ENCODE assay signal across 26 cellular contexts in the genomic region with DNA sequence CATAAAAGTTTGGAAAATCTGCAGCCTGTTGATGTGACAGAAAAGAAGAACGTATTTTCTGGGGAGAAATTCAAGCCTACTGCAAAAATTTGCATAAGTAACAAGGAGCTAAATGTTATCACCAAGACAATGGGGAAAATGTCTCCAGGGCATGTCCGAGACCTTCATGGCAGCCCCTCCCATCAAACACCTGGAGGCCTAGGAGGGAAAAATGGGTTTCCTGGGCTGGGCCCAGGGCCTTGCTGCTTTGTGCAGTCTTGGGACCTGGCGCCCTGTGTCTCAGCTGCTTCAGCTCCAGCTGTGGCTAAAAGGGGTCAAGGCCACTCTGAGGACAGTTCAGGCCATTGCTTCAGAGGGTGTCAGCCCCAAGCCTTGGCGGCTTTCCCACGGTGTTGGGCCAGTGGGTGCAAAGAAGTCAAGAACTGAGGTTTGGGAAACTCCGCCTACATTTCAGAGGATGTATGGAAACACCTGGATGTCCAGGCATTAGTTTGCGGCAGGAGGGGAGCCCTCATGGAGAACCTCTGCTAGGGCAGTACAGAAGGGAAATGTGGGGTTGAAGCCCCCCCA. TPM values are rescaled to one million over a fixed set of nuclear protein-coding genes. Genes with fewer than 3 reads are reported as not detected.
DNase-seq lines count a peak whose midpoint lies in the region; ATAC-seq, FAIRE-seq and TF ChIP-seq lines count a peak whose summit lies in the region.
"Had no signal": no experiment of that assay in that cellular context is flagged by ENCODE, and none has a peak within 500 bp of the region (broad histone marks: within the 10 kb centered on the region; RNA-seq: fewer than 3 reads in every experiment).

No MANE protein-coding gene starts in this region.

- H3K4me3 Mint-ChIP-seq in H9: no peak overlapping the region
- H3K4me3 Mint-ChIP-seq: CD4-positive, alpha-beta T cell; GM23338 had no signal

- H2BK5ac ChIP-seq in H9 (ENCODE audit: insufficient read length, low read length): no peak overlapping the region
- no peak overlapping the region for H2BK5ac ChIP-seq in mesendoderm (ENCODE audit: low read length)

- no peaks in the 10 kb centered on the region; the same call in 1 of the 2 replicates for H3K79me2 ChIP-seq in H9 (ENCODE audit: insufficient read depth, low read length)
- H3K79me2 ChIP-seq in K562 (ENCODE audit: control insufficient read depth, insufficient read depth, low read length): peaks cover 7% of the 10 kb centered on the region; the same call in 1 of the 3 replicates
- H3K79me2 ChIP-seq in mesendoderm (ENCODE audit: control insufficient read depth, insufficient read depth, low read length): no peaks in the 10 kb centered on the region

- no peak overlapping the region for H4K91ac ChIP-seq in H9 (ENCODE audit: insufficient read length, low read depth, low read length)

- H3K9ac ChIP-seq in H9 (ENCODE audit: extremely low read depth, insufficient read length, low read length) (no peak overlapping the region), K562 (ENCODE audit: insufficient read depth in 1 of 2, low read depth in 2 of 2, low read length in 2 of 2) (no peak overlapping the region), mesendoderm (ENCODE audit: low read length) (no peak overlapping the region)
- H3K9ac ChIP-seq: BLaER1 treated with 17β-estradiol and CSF1 and Interleukin-3, amounts not matched to agents 10 nM and 100 nM had no signal

- CTCF ChIA-PET in K562 (lab: Yijun Ruan, JAX; ENCODE audit: low intra/inter-chr PET ratio): no interaction called here

- peaks cover 12 to 20% of the 10 kb centered on the region in 2 experiments for H3K4me1 Mint-ChIP-seq in H9
- H3K4me1 Mint-ChIP-seq: CD14-positive monocyte had no signal

- no peak overlapping the region for H4K8ac ChIP-seq in H9 (replicated peaks; ENCODE audit: insufficient read length, low read depth, low read length)
- no peak overlapping the region for H4K8ac ChIP-seq in mesendoderm (ENCODE audit: low read depth, low read length)

- H3K4me2 ChIP-seq in H9 (ENCODE audit: insufficient read depth, insufficient read length, low read length) (no peak overlapping the region), K562 (ENCODE audit: insufficient read depth, low read length) (no peak overlapping the region), mesendoderm (ENCODE audit: low read length) (no peak overlapping the region)
- H3K4me2 ChIP-seq: A549; BLaER1 treated with 17β-estradiol and CSF1 and Interleukin-3, amounts not matched to agents 10 nM and 100 nM; GM23338 had no signal

- POLR2A ChIA-PET in K562 (lab: Yijun Ruan, JAX): interaction anchor here (0.6 to 1.0 kb wide), 3 partner anchors 12 to 113 kb away, joined by 3 to 4 read pairs (median 3); no protein-coding TSS in a partner anchor

- DNase-seq in right cardiac atrium: peak in 2 of 3 donors; percentile 28 to 47
- DNase-seq in Right ventricle myocardium superior: no peak
- peak; percentile 51 for DNase-seq in H9
- DNase-seq in K562 (ENCODE audit: extremely low read depth in 1 of 4, low spot score in 3 of 4): no peak
- peak; percentile 52 for DNase-seq in mesendoderm
- no peak for DNase-seq in activated naive CD4-positive, alpha-beta T cell treated with anti-CD3 and anti-CD28 coated beads, Interleukin-2, amount 50 U/mL, for 72 hours (ENCODE audit: low spot score in 2 of 2)
- DNase-seq in stimulated activated naive CD4-positive, alpha-beta T cell treated with Interleukin-2 at 50 U/mL for 16 hours (lab: John Stamatoyannopoulos, UW): no peak
- no peak for DNase-seq in EL
- DNase-seq: 8988T; ACHN; AML-193; BE2C; Calu3; CD4-positive, alpha-beta T cell; COR-L47; DMS53; DMS79 treated with DMSO at 0.1 percent for 48 hours; GDM1; HCEC 1CT had no signal

- H3K4ac ChIP-seq in H9 (ENCODE audit: low read depth, low read length): no peak overlapping the region
- no peak overlapping the region for H3K4ac ChIP-seq in mesendoderm (ENCODE audit: low read depth, low read length)

- H3K14ac ChIP-seq in H9 (ENCODE audit: insufficient read depth, low read length): no peak overlapping the region

- H3T11ph ChIP-seq in H9 (ENCODE audit: low read length): no peak overlapping the region

- TF ChIP-seq EP300 in K562 (IDR thresholded peaks at IDR 0.05; ENCODE audit: low read length): no peak

- H3K36me3 Mint-ChIP-seq in H9 (ENCODE audit: insufficient read depth in 1 of 3, low read depth in 3 of 3): peaks cover 11 to 34% (median 28%) of the 10 kb centered on the region in 3 experiments; a peak in 6 of 7 replicates
- H3K36me3 Mint-ChIP-seq in activated naive CD4-positive, alpha-beta T cell treated with anti-CD3 and anti-CD28 coated beads, Interleukin-2, amount 50 U/mL, for 72 hours: peaks cover 31 to 37% of the 10 kb centered on the region in 2 donors

- in situ Hi-C loops in K562 (cut with MboI): no loop called here

- H3K27ac ChIP-seq in right cardiac atrium (ENCODE audit: low read length) (no peak overlapping the region), H9 (ENCODE audit: insufficient read length, low read depth, low read length) (no peak overlapping the region), K562 (ENCODE audit: extremely low read depth, low read depth, low read length) (no peak overlapping the region), mesendoderm (ENCODE audit: low read depth, low read length) (no peak overlapping the region)
- H3K27ac ChIP-seq: A549; BLaER1 treated with 17β-estradiol and CSF1 and Interleukin-3, amounts not matched to agents 10 nM and 100 nM had no signal

- no peak overlapping the region for H2BK15ac ChIP-seq in H9 (ENCODE audit: low read depth, low read length)
- no peak overlapping the region for H2BK15ac ChIP-seq in mesendoderm (replicated peaks; ENCODE audit: low read depth)

- no peak overlapping the region for H2BK12ac ChIP-seq in H9 (ENCODE audit: insufficient read length, low read depth, low read length)

- TF ChIP-seq RAD21 in K562 (CRISPR knock-in tag; conservative IDR thresholded peaks at IDR 0.05 in 1 of 2, IDR thresholded peaks at IDR 0.05 in 1 of 2): no peak

- H3K23ac ChIP-seq in H9 (ENCODE audit: insufficient read length, low read depth, low read length) (no peak overlapping the region), mesendoderm (ENCODE audit: low read length) (no peak overlapping the region)

- no TSS peak for BruUV-seq in K562 (replicated peaks; lab: Mats Ljungman, UMichigan)

- no peak overlapping the region for H4K5ac ChIP-seq in H9 (ENCODE audit: insufficient read length, low read depth, low read length)
- no peak overlapping the region for H4K5ac ChIP-seq in mesendoderm (ENCODE audit: low read length)

- no peak overlapping the region for H2AK5ac ChIP-seq in H9 (ENCODE audit: insufficient read length, low read length)
- H2AK5ac ChIP-seq in mesendoderm (ENCODE audit: low read length): no peak overlapping the region

- H3K9me3 ChIP-seq in right cardiac atrium (ENCODE audit: control insufficient read depth, low read length): no peaks in the 10 kb centered on the region
- no peaks in the 10 kb centered on the region for H3K9me3 ChIP-seq in H9 (ENCODE audit: control insufficient read depth, low read depth, low read length)
- H3K9me3 ChIP-seq in K562 (replicated peaks; ENCODE audit: control insufficient read depth, insufficient read depth, low read depth, low read length): no peaks in the 10 kb centered on the region
- H3K9me3 ChIP-seq: A549, BE2C had no signal

- TF ChIP-seq POLR2A in K562 (conservative IDR thresholded peaks at IDR 0.05): no peak

- H3K79me1 ChIP-seq in H9 (ENCODE audit: insufficient read depth, low read depth, low read length, poor library complexity, severe bottlenecking) (peaks cover 2% of the 10 kb centered on the region), mesendoderm (ENCODE audit: low read length) (peaks cover 2% of the 10 kb centered on the region)

- H3K36me3 ChIP-seq in K562 (ENCODE audit: control insufficient read depth, insufficient read depth, low read length) (peaks cover 18% of the 10 kb centered on the region), mesendoderm (ENCODE audit: control insufficient read depth, insufficient read depth, low read length) (no peaks in the 10 kb centered on the region)

- no peaks in the 10 kb centered on the region for H3K23me2 ChIP-seq in H9 (ENCODE audit: insufficient read length, low read depth, low read length, poor library complexity, severe bottlenecking)

- intact Hi-C loops in right cardiac atrium (cut with DNase I): no loop called here
- intact Hi-C loops in Right ventricle myocardium superior (cut with DNase I): no loop called here
- intact Hi-C loops in K562 (cut with micrococcal nuclease): no loop called here

- WGBS in right cardiac atrium: 99% methylated on average over 7 of the region's 7 CpGs
- WGBS in H9 (ENCODE audit: extremely low coverage, insufficient read length, low lambda C conversion rate): no CpG with 5 or more reads among the region's 7 CpGs
- 97% methylated on average over 6 of the region's 7 CpGs for WGBS in K562 (ENCODE audit: insufficient coverage, low coverage, missing lambda C conversion rate)
- WGBS in mesendoderm (ENCODE audit: extremely low coverage, insufficient coverage, low lambda C conversion rate): no CpG with 5 or more reads among the region's 7 CpGs

- no peaks in the 10 kb centered on the region for H3K9me1 ChIP-seq in K562 (ENCODE audit: control insufficient read depth, insufficient read depth, low read length)

- H3K56ac ChIP-seq in H9 (ENCODE audit: insufficient read length, low read depth, low read length) (no peak overlapping the region), mesendoderm (ENCODE audit: low read length) (no peak overlapping the region)

- peaks cover 3% of the 10 kb centered on the region for H3K4me1 ChIP-seq in right cardiac atrium (ENCODE audit: control insufficient read depth, insufficient read depth, low read length)
- H3K4me1 ChIP-seq in H9 (ENCODE audit: insufficient read depth, low read length): no peaks in the 10 kb centered on the region
- no peaks in the 10 kb centered on the region for H3K4me1 ChIP-seq in K562 (replicated peaks in 1 of 2; ENCODE audit: control insufficient read depth in 2 of 2, insufficient read depth in 2 of 2, low read length in 2 of 2)
- H3K4me1 ChIP-seq in mesendoderm (ENCODE audit: control insufficient read depth, low read depth, low read length): peaks cover 6% of the 10 kb centered on the region
- H3K4me1 ChIP-seq: A549; BLaER1 treated with 17β-estradiol and CSF1 and Interleukin-3, amounts not matched to agents 10 nM and 100 nM had no signal

- TF ChIP-seq CTCF in H9 (conservative IDR thresholded peaks at IDR 0.05) (no peak), K562 (IDR thresholded peaks at IDR 0.05 in 2 of 3, conservative IDR thresholded peaks at IDR 0.05 in 1 of 3; ENCODE audit: insufficient read depth in 2 of 3, low read depth in 1 of 3, low read length in 3 of 3) (no peak)

- H3K4me3 ChIP-seq in right cardiac atrium (ENCODE audit: low read length): no peak overlapping the region
- no peak overlapping the region for H3K4me3 ChIP-seq in K562
- no peak overlapping the region for H3K4me3 ChIP-seq in mesendoderm (ENCODE audit: low read length)
- H3K4me3 ChIP-seq: A549; BLaER1 treated with 17β-estradiol and CSF1 and Interleukin-3, amounts not matched to agents 10 nM and 100 nM; GM12878; GM23338 had no signal

- no peak overlapping the region for H2BK120ac ChIP-seq in H9 (ENCODE audit: low read depth, low read length, poor library complexity, severe bottlenecking)
- no peak overlapping the region for H2BK120ac ChIP-seq in mesendoderm (ENCODE audit: low read depth, low read length)

- no peaks in the 10 kb centered on the region for H3K27me3 Mint-ChIP-seq in H9 (ENCODE audit: low read depth)
- H3K27me3 Mint-ChIP-seq: CD4-positive, alpha-beta T cell had no signal

- no peak overlapping the region for H3K18ac ChIP-seq in H9 (ENCODE audit: insufficient read length, low read depth, low read length)
- H3K18ac ChIP-seq in mesendoderm (ENCODE audit: low read length): no peak overlapping the region

- no peaks in the 10 kb centered on the region for H3K27me3 ChIP-seq in right cardiac atrium (ENCODE audit: control insufficient read depth, insufficient read depth)
- H3K27me3 ChIP-seq in H9 (ENCODE audit: insufficient read depth, low read length): no peaks in the 10 kb centered on the region
- no peaks in the 10 kb centered on the region for H3K27me3 ChIP-seq in K562 (ENCODE audit: control insufficient read depth in 2 of 2, insufficient read depth in 2 of 2, low read length in 2 of 2)
- no peaks in the 10 kb centered on the region for H3K27me3 ChIP-seq in mesendoderm (ENCODE audit: insufficient read depth, low read length, poor library complexity)
- H3K27me3 ChIP-seq: BE2C; BLaER1 treated with 17β-estradiol and CSF1 and Interleukin-3, amounts not matched to agents 10 nM and 100 nM had no signal

- no peak overlapping the region for H2AFZ ChIP-seq in H9 (ENCODE audit: low read length)
- no peak overlapping the region for H2AFZ ChIP-seq in K562 (ENCODE audit: low read depth, low read length)
- H2AFZ ChIP-seq: GM23338 had no signal

- no peaks in the 10 kb centered on the region for H4K20me1 ChIP-seq in H9 (ENCODE audit: control insufficient read depth, insufficient read depth, insufficient read length)
- H4K20me1 ChIP-seq in K562 (replicated peaks; ENCODE audit: control insufficient read depth, insufficient read depth, low read length): no peaks in the 10 kb centered on the region

- peak overlapping the region in 1 of 3 experiments; percentile 38; a peak in 1 of 7 replicates for H3K27ac Mint-ChIP-seq in H9
- no peak overlapping the region for H3K27ac Mint-ChIP-seq in activated naive CD4-positive, alpha-beta T cell treated with anti-CD3 and anti-CD28 coated beads, Interleukin-2, amount 50 U/mL, for 72 hours
- H3K27ac Mint-ChIP-seq: CD14-positive monocyte; CD4-positive, alpha-beta T cell; GM23338 had no signal

- no peak overlapping the region for H2BK20ac ChIP-seq in H9 (ENCODE audit: low read depth, low read length, poor library complexity, severe bottlenecking)

- no peak for FAIRE-seq in K562 (lab: Jason Lieb, UNC)
- FAIRE-seq: A549, GM12878, GM18507, H54 had no signal

- no peaks in the 10 kb centered on the region for H3K9me3 Mint-ChIP-seq in H9
- H3K9me3 Mint-ChIP-seq in activated naive CD4-positive, alpha-beta T cell treated with anti-CD3 and anti-CD28 coated beads, Interleukin-2, amount 50 U/mL, for 72 hours: peaks cover 0 to 4% of the 10 kb centered on the region in 2 donors
- H3K9me3 Mint-ChIP-seq: CD4-positive, alpha-beta T cell; GM23338 had no signal

- ATAC-seq in right cardiac atrium: no peak
- ATAC-seq in Right ventricle myocardium superior (ENCODE audit: poor library complexity): no peak
- ATAC-seq in K562: no peak
- ATAC-seq in activated naive CD4-positive, alpha-beta T cell treated with anti-CD3 and anti-CD28 coated beads, Interleukin-2, amount 50 U/mL, for 72 hours: no peak
- ATAC-seq: A549, GM12878, GM23338 had no signal

RNA-seq across cellular contexts. Expression of a gene that starts 13.1 kb away (rescaled TPM):
- 10 to 100 TPM; 26.1 to 28.7 (median 28.0) TPM for total RNA-seq in right cardiac atrium
- 9.1 TPM for polyA plus RNA-seq in right cardiac atrium
- total RNA-seq in Right ventricle myocardium superior: 32.1 TPM
- 48.1 and 50.2 TPM in 2 replicates for total RNA-seq in H9 (2021)
- total RNA-seq in K562 (2011; cell fraction: chromatin; rRNA removed; ENCODE audit: low replicate concordance): 37.4 and 79.9 TPM in 2 replicates
- total RNA-seq in K562 (2011; cell fraction: nucleolus; rRNA removed): 11.7 and 14.3 TPM in 2 replicates
- total RNA-seq in K562 (2011; cell fraction: nucleoplasm; rRNA removed): 41.1 and 65.3 TPM in 2 replicates
- total RNA-seq in K562 (2014; rRNA removed): 6.6 and 8.6 TPM in 2 replicates
- 20.8 and 26.6 TPM in 2 replicates for total RNA-seq in K562 (2014; rRNA removed; fragmentation: Illumina TruSeq; extraction: Trizol)
- 20.3 and 24.5 TPM in 2 replicates for total RNA-seq in K562 (2015; rRNA removed; fragmentation: Illumina TruSeq; extraction: Trizol)
- 19.4 and 24.7 TPM in 2 replicates for total RNA-seq in K562 (2021)
- polyA plus RNA-seq in K562 (2011; rRNA removed): 9.8 and 11.4 TPM in 2 replicates
- polyA plus RNA-seq in K562 (2011; cell fraction: cytosol; rRNA removed): 4.0 and 6.2 TPM in 2 replicates
- 9.4 and 10.4 TPM in 2 replicates for polyA plus RNA-seq in K562 (2011; cell fraction: nucleus; rRNA removed)
- polyA plus RNA-seq in K562 (2012): 16.9 and 20.5 TPM in 2 replicates
- polyA plus RNA-seq in K562 (2014; fragmentation: Illumina TruSeq; extraction: Trizol): 16.0 and 21.6 TPM in 2 replicates
- polyA plus RNA-seq in K562 (2014; fragmentation: Nextera tagmentation; extraction: Ambion mirVana): 1 to 10 TPM; 3.4 to 5.1 TPM
- polyA plus RNA-seq in K562 (2014; rRNA removed): 7.7 and 8.3 TPM in 2 replicates
- 41.3 and 46.5 TPM in 2 replicates for polyA minus RNA-seq in K562 (2011; rRNA and poly(A)+ RNA removed)
- 19.3 and 20.4 TPM in 2 replicates for polyA minus RNA-seq in K562 (2011; cell fraction: cytosol; rRNA and poly(A)+ RNA removed)
- 22.9 and 24.8 TPM in 2 replicates for polyA minus RNA-seq in K562 (2011; cell fraction: nucleus; rRNA and poly(A)+ RNA removed)
- polyA plus RNA-seq in mesendoderm (2013, experiment 1 of 2): 32.2 TPM
- polyA plus RNA-seq in mesendoderm (2013, experiment 2 of 2): 31.0 TPM
- total RNA-seq in activated naive CD4-positive, alpha-beta T cell treated with anti-CD3 and anti-CD28 coated beads, Interleukin-2, amount 50 U/mL, for 72 hours: 10 to 100 TPM; 30.3 to 32.5 TPM

RNA-seq across cellular contexts. Expression of a gene that starts 13.4 kb away (rescaled TPM):
- 10 to 100 TPM; 24.3 to 25.7 (median 24.9) TPM for total RNA-seq in right cardiac atrium
- polyA plus RNA-seq in right cardiac atrium: 7.2 TPM
- 20.6 TPM for total RNA-seq in Right ventricle myocardium superior
- total RNA-seq in H9 (2021): 7.6 and 9.9 TPM in 2 replicates
- total RNA-seq in K562 (2011; cell fraction: chromatin; rRNA removed; ENCODE audit: low replicate concordance): 19.5 and 84.0 TPM in 2 replicates
- 9.0 and 15.1 TPM in 2 replicates for total RNA-seq in K562 (2011; cell fraction: nucleolus; rRNA removed)
- 23.5 and 47.5 TPM in 2 replicates for total RNA-seq in K562 (2011; cell fraction: nucleoplasm; rRNA removed)
- total RNA-seq in K562 (2014; rRNA removed): 9.4 and 15.0 TPM in 2 replicates
- total RNA-seq in K562 (2014; rRNA removed; fragmentation: Illumina TruSeq; extraction: Trizol): 26.2 and 26.4 TPM in 2 replicates
- total RNA-seq in K562 (2015; rRNA removed; fragmentation: Illumina TruSeq; extraction: Trizol): 21.8 and 22.2 TPM in 2 replicates
- 15.3 and 16.5 TPM in 2 replicates for total RNA-seq in K562 (2021)
- polyA plus RNA-seq in K562 (2011; rRNA removed): 26.5 and 31.6 TPM in 2 replicates
- polyA plus RNA-seq in K562 (2011; cell fraction: cytosol; rRNA removed): 4.5 and 7.6 TPM in 2 replicates
- 20.8 and 20.9 TPM in 2 replicates for polyA plus RNA-seq in K562 (2011; cell fraction: nucleus; rRNA removed)
- polyA plus RNA-seq in K562 (2012): 9.1 and 10.3 TPM in 2 replicates
- 16.3 and 20.8 TPM in 2 replicates for polyA plus RNA-seq in K562 (2014; fragmentation: Illumina TruSeq; extraction: Trizol)
- 10 to 100 TPM in 1 of 2 experiments, 1 to 10 TPM in 1; 6.1 to 11.4 TPM for polyA plus RNA-seq in K562 (2014; fragmentation: Nextera tagmentation; extraction: Ambion mirVana)
- polyA plus RNA-seq in K562 (2014; rRNA removed): 13.3 and 15.2 TPM in 2 replicates
- polyA minus RNA-seq in K562 (2011; rRNA and poly(A)+ RNA removed): 72.2 and 76.7 TPM in 2 replicates
- 11.5 and 12.0 TPM in 2 replicates for polyA minus RNA-seq in K562 (2011; cell fraction: cytosol; rRNA and poly(A)+ RNA removed)
- 19.8 and 35.3 TPM in 2 replicates for polyA minus RNA-seq in K562 (2011; cell fraction: nucleus; rRNA and poly(A)+ RNA removed)
- 3.7 TPM for polyA plus RNA-seq in mesendoderm (2013, experiment 1 of 2)
- 3.5 TPM for polyA plus RNA-seq in mesendoderm (2013, experiment 2 of 2)
- total RNA-seq in activated naive CD4-positive, alpha-beta T cell treated with anti-CD3 and anti-CD28 coated beads, Interleukin-2, amount 50 U/mL, for 72 hours: 10 to 100 TPM; 35.4 to 44.7 TPM

Comparison
In these comparisons a context has a peak if more than half of its experiments do, and no peak if none do; other contexts are left out.
1. DNase-seq: peak in right cardiac atrium (2 of 3), H9 (single experiment) and mesendoderm (single experiment); none in Right ventricle myocardium superior (single experiment), K562 (0 of 4), activated naive CD4-positive, alpha-beta T cell treated with anti-CD3 and anti-CD28 coated beads, Interleukin-2, amount 50 U/mL, for 72 hours (0 of 2), stimulated activated naive CD4-positive, alpha-beta T cell treated with Interleukin-2 at 50 U/mL for 16 hours (single experiment) and EL (single experiment).